Comparison of ENCODE assay signal across 8 cellular contexts in genomic region chr10:104925232-104925851, GRCh38.
DNase-seq lines count a peak whose midpoint lies in the region; ATAC-seq and TF ChIP-seq lines count a peak whose summit lies in the region.

No MANE protein-coding gene starts in this region.

- H3K27me3 ChIP-seq in breast epithelium, result no peaks in the 10 kb centered on the region

- no peaks in the 10 kb centered on the region for H3K36me3 Mint-ChIP-seq in MCF 10A (ENCODE audit: insufficient read depth, unreplicated experiment)
- H3K36me3 Mint-ChIP-seq in stimulated activated memory B cell treated with anti-CD40 and anti-IgM and Interleukin-4, amounts not matched to agents 10 μg/mL and 1 μg/mL and 100 μg/mL, for 72 hours, result no peaks in the 10 kb centered on the region

- no peaks in the 10 kb centered on the region for H3K9me3 Mint-ChIP-seq in MCF 10A (ENCODE audit: unreplicated experiment)
- no peaks in the 10 kb centered on the region for H3K9me3 Mint-ChIP-seq in stimulated activated memory B cell treated with anti-CD40 and anti-IgM and Interleukin-4, amounts not matched to agents 10 μg/mL and 1 μg/mL and 100 μg/mL, for 72 hours

- TF ChIP-seq CTCF in MCF 10A (IDR thresholded peaks at IDR 0.05; ENCODE audit: unreplicated experiment), result peak; percentile 70
- peak in 1 of 3 donors; percentile 15 for TF ChIP-seq CTCF in breast epithelium (IDR thresholded peaks at IDR 0.05)
- peak; percentile 85 for TF ChIP-seq CTCF in retinal pigment epithelial cell (conservative IDR thresholded peaks at IDR 0.05; ENCODE audit: low read depth, low read length)

- no TSS peak for BruUV-seq in MCF 10A (replicated peaks; lab: Mats Ljungman, UMichigan)

- TF ChIP-seq POLR2A in breast epithelium (IDR thresholded peaks at IDR 0.05), result no peak

- H3K4me1 Mint-ChIP-seq in MCF 10A (ENCODE audit: insufficient read depth, unreplicated experiment), result no peaks in the 10 kb centered on the region
- no peaks in the 10 kb centered on the region for H3K4me1 Mint-ChIP-seq in stimulated activated memory B cell treated with anti-CD40 and anti-IgM and Interleukin-4, amounts not matched to agents 10 μg/mL and 1 μg/mL and 100 μg/mL, for 72 hours

- H3K4me1 ChIP-seq in breast epithelium, result no peaks in the 10 kb centered on the region

- H3K4me3 ChIP-seq in breast epithelium (no peak overlapping the region), retinal pigment epithelial cell (ENCODE audit: low read length) (no peak overlapping the region)

- ATAC-seq in HG03196 (IDR thresholded peaks at IDR 0.05; ENCODE audit: unreplicated experiment), result peak; percentile 47
- no peak for ATAC-seq in stimulated activated memory B cell treated with anti-CD40 and anti-IgM and Interleukin-4, amounts not matched to agents 10 μg/mL and 1 μg/mL and 100 μg/mL, for 72 hours

- no peak overlapping the region for H3K27ac ChIP-seq in breast epithelium

- in situ Hi-C loops in SK-MEL-5 (cut with HindIII; ENCODE audit: low pct_unique_long_range_greater_than_20kb, low sequenced_read_pairs), result no loop called here

- peaks cover 6% of the 10 kb centered on the region in 2 donors for H3K9me3 ChIP-seq in breast epithelium

- no peaks in the 10 kb centered on the region for H3K36me3 ChIP-seq in breast epithelium

- POLR2A ChIA-PET in MCF 10A (lab: Yijun Ruan, JAX), result no interaction called here

- DNase-seq in MCF 10A (ENCODE audit: unreplicated experiment), result peak; percentile 72
- DNase-seq in breast epithelium (ENCODE audit: low spot score in 2 of 2), result no peak
- DNase-seq in SK-MEL-5 (ENCODE audit: low read depth, low spot score), result peak; percentile 73
- DNase-seq in fibroblast of the conjunctiva (ENCODE audit: low read depth), result peak; percentile 6
- DNase-seq in retinal pigment epithelial cell (ENCODE audit: low read depth), result peak; percentile 4
- no peak for DNase-seq in GF-D8 (lab: John Stamatoyannopoulos, UW)

- H3K4me3 Mint-ChIP-seq in MCF 10A (ENCODE audit: unreplicated experiment), result no peak overlapping the region
- H3K4me3 Mint-ChIP-seq in stimulated activated memory B cell treated with anti-CD40 and anti-IgM and Interleukin-4, amounts not matched to agents 10 μg/mL and 1 μg/mL and 100 μg/mL, for 72 hours, result no peak overlapping the region

- CTCF ChIA-PET in MCF 10A (lab: Yijun Ruan, JAX), result interaction anchor here (0.6 to 3.6 kb wide), 27 partner anchors 9 to 842 kb away, joined by 3 to 25 read pairs (median 3); no protein-coding TSS in a partner anchor

- intact Hi-C loops in MCF 10A (cut with micrococcal nuclease) (loop anchor here (1.0 to 10.0 kb wide), 4 partner anchors 118 to 521 kb away; no protein-coding TSS in a partner anchor), breast epithelium (cut with DNase I; ENCODE audit: low total_unique reads) (no loop called here)

- H3K27ac Mint-ChIP-seq in MCF 10A (ENCODE audit: low read depth, unreplicated experiment), result no peak overlapping the region
- H3K27ac Mint-ChIP-seq in stimulated activated memory B cell treated with anti-CD40 and anti-IgM and Interleukin-4, amounts not matched to agents 10 μg/mL and 1 μg/mL and 100 μg/mL, for 72 hours, result no peak overlapping the region

- no peaks in the 10 kb centered on the region for H3K27me3 Mint-ChIP-seq in MCF 10A (ENCODE audit: insufficient read depth, unreplicated experiment)
- H3K27me3 Mint-ChIP-seq in stimulated activated memory B cell treated with anti-CD40 and anti-IgM and Interleukin-4, amounts not matched to agents 10 μg/mL and 1 μg/mL and 100 μg/mL, for 72 hours, result no peaks in the 10 kb centered on the region

Comparison
In these comparisons a context has a peak if more than half of its experiments do, and no peak if none do; other contexts are left out.
1. DNase-seq: peak in MCF 10A (single experiment), SK-MEL-5 (single experiment), fibroblast of the conjunctiva (single experiment) and retinal pigment epithelial cell (single experiment); none in breast epithelium (0 of 2) and GF-D8 (single experiment).